11 cellular contexts compared by ENCODE assay signal in genomic region chr22:23888615-23889401, GRCh38. TPM values are rescaled to one million over a fixed set of nuclear protein-coding genes. Genes with fewer than 3 reads are reported as not detected.
DNase-seq lines count a peak whose midpoint lies in the region; ATAC-seq and TF ChIP-seq lines count a peak whose summit lies in the region.
"Had no signal": no experiment of that assay in that cellular context is flagged by ENCODE, and none has a peak within 500 bp of the region (broad histone marks: within the 10 kb centered on the region; RNA-seq: fewer than 3 reads in every experiment).

No MANE protein-coding gene starts in this region.

- H3K27ac ChIP-seq in endodermal cell (ENCODE audit: low read depth, low read length) (no peak overlapping the region), neuronal stem cell (replicated peaks; ENCODE audit: low read length) (no peak overlapping the region)

- no peak overlapping the region for H2AFZ ChIP-seq in neuronal stem cell (ENCODE audit: low read length)

- H3K4ac ChIP-seq in neuronal stem cell (ENCODE audit: low read length) = no peak overlapping the region

- 81 to 89% methylated on average over 7 to 11 of the region's 11 CpGs for WGBS in endodermal cell (ENCODE audit: insufficient coverage in 1 of 2, insufficient read length in 1 of 2), 2 experiments
- WGBS in neuronal stem cell (ENCODE audit: extremely low coverage in 2 of 2, insufficient read length in 2 of 2, insufficient replicate concordance in 1 of 2), 2 donors = no CpG with 5 or more reads among the region's 11 CpGs

- H3K4me1 ChIP-seq in endodermal cell (ENCODE audit: control insufficient read depth, insufficient read depth, low read length) = no peaks in the 10 kb centered on the region
- H3K4me1 ChIP-seq in neuronal stem cell (ENCODE audit: control insufficient read depth in 2 of 2, insufficient read depth in 1 of 2, low read depth in 1 of 2, low read length in 2 of 2) = peaks cover 2 to 8% of the 10 kb centered on the region in 2 donors

- H3K23ac ChIP-seq in neuronal stem cell (ENCODE audit: low read depth, low read length, poor library complexity) = peak overlapping the region; percentile 56

- no peak overlapping the region for H3K4me2 ChIP-seq in neuronal stem cell (ENCODE audit: insufficient read depth, low read length, poor library complexity, severe bottlenecking)

- peak overlapping the region; percentile 70 for H3K18ac ChIP-seq in neuronal stem cell (ENCODE audit: low read length)

- H3K27me3 ChIP-seq in endodermal cell (ENCODE audit: control insufficient read depth, insufficient read depth, low read length, poor library complexity, severe bottlenecking) = no peaks in the 10 kb centered on the region
- H3K27me3 ChIP-seq in neuronal stem cell (ENCODE audit: control insufficient read depth in 3 of 3, insufficient read depth in 3 of 3, low read depth in 1 of 3, low read length in 3 of 3) = no peaks in the 10 kb centered on the region

- H3K36me3 ChIP-seq in endodermal cell (ENCODE audit: control insufficient read depth, insufficient read depth, low read length) = no peaks in the 10 kb centered on the region
- peaks cover 0 to 10% of the 10 kb centered on the region in 2 donors for H3K36me3 ChIP-seq in neuronal stem cell (replicated peaks in 1 of 2; ENCODE audit: control insufficient read depth in 2 of 2, insufficient read depth in 2 of 2, low read length in 2 of 2)

- peaks cover 20% of the 10 kb centered on the region for H3K9me3 Mint-ChIP-seq in endodermal cell
- H3K9me3 Mint-ChIP-seq: dendritic cell treated with granulocyte-macrophage colony-stimulating factor and Interleukin-4, amounts not matched to agents 40 ng/mL and 50 ng/mL, for 4 days had no signal

- H2AK5ac ChIP-seq in neuronal stem cell (ENCODE audit: low read depth, low read length) = peak overlapping the region; percentile 80

- peaks cover 3% of the 10 kb centered on the region for H3K79me1 ChIP-seq in neuronal stem cell (ENCODE audit: low read depth, low read length)

- TF ChIP-seq CTCF in endodermal cell (conservative IDR thresholded peaks at IDR 0.05) = peak; percentile 31

- H3K4me3 ChIP-seq in endodermal cell (ENCODE audit: low read length) = no peak overlapping the region
- no peak overlapping the region for H3K4me3 ChIP-seq in neuronal stem cell (ENCODE audit: low read length in 2 of 2)

- peak; percentile 11 for DNase-seq in DMS114 treated with DMSO at 0.1 percent for 48 hours (lab: John Stamatoyannopoulos, UW; ENCODE audit: unreplicated experiment)
- DNase-seq in NCI-H460 (ENCODE audit: extremely low read depth, low read depth) = peak; percentile 20
- peak; percentile 59 for DNase-seq in endodermal cell
- no peak for DNase-seq in neuronal stem cell (ENCODE audit: low spot score)
- no peak for DNase-seq in central memory CD4-positive, alpha-beta T cell
- no peak for DNase-seq in activated CD4-positive, CD25-positive, alpha-beta regulatory T cell (lab: John Stamatoyannopoulos, UW)
- DNase-seq: occipital lobe; stimulated activated naive CD4-positive, alpha-beta T cell treated with Interleukin-2 at 50 U/mL for 16 hours had no signal

- no peak overlapping the region for H4K91ac ChIP-seq in neuronal stem cell (ENCODE audit: low read depth, low read length, poor library complexity)

- H3K4me3 Mint-ChIP-seq in endodermal cell = no peak overlapping the region
- H3K4me3 Mint-ChIP-seq: dendritic cell treated with granulocyte-macrophage colony-stimulating factor and Interleukin-4, amounts not matched to agents 40 ng/mL and 50 ng/mL, for 4 days had no signal

- H3K4me1 Mint-ChIP-seq in endodermal cell = peaks cover 5% of the 10 kb centered on the region

- no peak for ATAC-seq in GM18517 (IDR thresholded peaks at IDR 0.05; ENCODE audit: unreplicated experiment)
- ATAC-seq in HG02970 (IDR thresholded peaks at IDR 0.05; ENCODE audit: low FRiP score, unreplicated experiment) = no peak

- H3K9ac ChIP-seq in endodermal cell (ENCODE audit: extremely low read depth, low read length, poor library complexity, severe bottlenecking) (no peak overlapping the region), neuronal stem cell (ENCODE audit: low read depth, low read length, poor library complexity) (no peak overlapping the region)

- H3K9me3 ChIP-seq in endodermal cell (ENCODE audit: control insufficient read depth, low read length) = peaks cover 12% of the 10 kb centered on the region
- H3K9me3 ChIP-seq in neuronal stem cell (replicated peaks in 1 of 2; ENCODE audit: control insufficient read depth in 2 of 2, insufficient read depth in 1 of 2, low read depth in 1 of 2, low read length in 2 of 2) = peaks cover 7 to 27% of the 10 kb centered on the region in 2 donors

- no peak overlapping the region for H2BK120ac ChIP-seq in neuronal stem cell (ENCODE audit: low read depth, low read length)

- peak overlapping the region; percentile 72 for H2BK15ac ChIP-seq in neuronal stem cell (ENCODE audit: low read length)

- H3K36me3 Mint-ChIP-seq in endodermal cell (ENCODE audit: low read depth) = peaks cover 22% of the 10 kb centered on the region

- H3K27ac Mint-ChIP-seq in endodermal cell = peak overlapping the region; percentile 52
- H3K27ac Mint-ChIP-seq: dendritic cell treated with granulocyte-macrophage colony-stimulating factor and Interleukin-4, amounts not matched to agents 40 ng/mL and 50 ng/mL, for 4 days had no signal

- peak overlapping the region; percentile 84 for H3K14ac ChIP-seq in neuronal stem cell (ENCODE audit: low read length)

- H3K27me3 Mint-ChIP-seq in endodermal cell (ENCODE audit: insufficient read depth) = peaks cover 15% of the 10 kb centered on the region

- no peak overlapping the region for H2BK12ac ChIP-seq in neuronal stem cell (ENCODE audit: low read length)

- peak overlapping the region; percentile 67 for H2BK5ac ChIP-seq in neuronal stem cell (ENCODE audit: low read length)

- H4K8ac ChIP-seq in neuronal stem cell (ENCODE audit: low read depth, low read length) = no peak overlapping the region

RNA-seq across cellular contexts. Expression of gene MIF, which starts 5.4 kb away (rescaled TPM):
- 363 and 441 TPM in 2 replicates for total RNA-seq in NCI-H460 (2014; rRNA removed; shearing (Covaris generic))
- 336 and 503 TPM in 2 replicates for polyA plus RNA-seq in NCI-H460 (2014; cell fraction: nucleus; rRNA removed)
- total RNA-seq in endodermal cell = 100 to 1,000 TPM; 722 to 753 TPM
- polyA plus RNA-seq in endodermal cell (2013, experiment 1 of 2) = 847 TPM
- polyA plus RNA-seq in endodermal cell (2013, experiment 2 of 2) = 826 TPM
- 1,002 TPM for polyA plus RNA-seq in neuronal stem cell (2013, experiment 1 of 2)
- polyA plus RNA-seq in neuronal stem cell (2013, experiment 2 of 2) = 970 TPM

RNA-seq across cellular contexts. Expression of gene SLC2A11, which starts 31.1 kb away (rescaled TPM):
- total RNA-seq in NCI-H460 (2014; rRNA removed; shearing (Covaris generic)) = 8.3 and 10.7 TPM in 2 replicates
- 18.3 and 23.1 TPM in 2 replicates for polyA plus RNA-seq in NCI-H460 (2014; cell fraction: nucleus; rRNA removed)
- total RNA-seq in endodermal cell = 10 to 100 TPM; 13.1 to 14.8 TPM
- polyA plus RNA-seq in endodermal cell (2013, experiment 1 of 2) = 12.0 TPM
- polyA plus RNA-seq in endodermal cell (2013, experiment 2 of 2) = 9.3 TPM
- 11.4 TPM for polyA plus RNA-seq in neuronal stem cell (2013, experiment 1 of 2)
- polyA plus RNA-seq in neuronal stem cell (2013, experiment 2 of 2) = 10.5 TPM

RNA-seq across cellular contexts. Expression of gene DERL3, which starts 50.0 kb away (rescaled TPM):
- total RNA-seq in NCI-H460 (2014; rRNA removed; shearing (Covaris generic)) = 0.59 and 1.6 TPM in 2 replicates
- 4.5 and 4.8 TPM in 2 replicates for polyA plus RNA-seq in NCI-H460 (2014; cell fraction: nucleus; rRNA removed)
- 1 to 10 TPM; 6.3 to 7.6 TPM for total RNA-seq in endodermal cell
- 8.1 TPM for polyA plus RNA-seq in endodermal cell (2013, experiment 1 of 2)
- 7.7 TPM for polyA plus RNA-seq in endodermal cell (2013, experiment 2 of 2)
- polyA plus RNA-seq in neuronal stem cell (2013, experiment 1 of 2) = 4.2 TPM
- polyA plus RNA-seq in neuronal stem cell (2013, experiment 2 of 2) = 4.5 TPM

Comparison
In these comparisons a context has a peak if more than half of its experiments do, and no peak if none do; other contexts are left out.
1. DNase-seq: peak in DMS114 treated with DMSO at 0.1 percent for 48 hours (single experiment), NCI-H460 (single experiment) and endodermal cell (single experiment); none in neuronal stem cell (single experiment), central memory CD4-positive, alpha-beta T cell (single experiment) and activated CD4-positive, CD25-positive, alpha-beta regulatory T cell (0 of 4).